In genomic region chr19:57803594-57804325, GRCh38 we compare ENCODE assay signal across 8 cellular contexts. TPM values are rescaled to one million over a fixed set of nuclear protein-coding genes. Genes with fewer than 3 reads are reported as not detected.
DNase-seq lines count a peak whose midpoint lies in the region; ATAC-seq and TF ChIP-seq lines count a peak whose summit lies in the region.

No MANE protein-coding gene starts in this region.

- peaks cover 17% of the 10 kb centered on the region for H3K36me3 ChIP-seq in CD4-positive, CD25-positive, alpha-beta regulatory T cell (ENCODE audit: control insufficient read depth, insufficient read depth, low read length)
- H3K36me3 ChIP-seq in MG63 (peaks cover 44% of the 10 kb centered on the region), stomach smooth muscle (ENCODE audit: control insufficient read depth in 2 of 2, insufficient read depth in 2 of 2, low read length in 2 of 2) (peaks cover 0 to 7% of the 10 kb centered on the region in 2 donors)

- H3K27me3 Mint-ChIP-seq in CD4-positive, CD25-positive, alpha-beta regulatory T cell, result no peaks in the 10 kb centered on the region
- no peaks in the 10 kb centered on the region for H3K27me3 Mint-ChIP-seq in chondrocyte (ENCODE audit: low read depth)

- no peak overlapping the region for H3K27ac ChIP-seq in CD4-positive, CD25-positive, alpha-beta regulatory T cell (ENCODE audit: insufficient read depth, low read length, poor library complexity, severe bottlenecking)
- H3K27ac ChIP-seq in stomach smooth muscle (ENCODE audit: low read length), result peak overlapping the region; percentile 60

- peaks cover 0 to 14% (median 0%) of the 10 kb centered on the region in 7 donors for H3K9me3 Mint-ChIP-seq in CD4-positive, CD25-positive, alpha-beta regulatory T cell
- H3K9me3 Mint-ChIP-seq in chondrocyte (ENCODE audit: low read depth), result no peaks in the 10 kb centered on the region

- H3K36me3 Mint-ChIP-seq in CD4-positive, CD25-positive, alpha-beta regulatory T cell, result peaks cover 44% of the 10 kb centered on the region
- H3K36me3 Mint-ChIP-seq in chondrocyte (ENCODE audit: low read depth), result peaks cover 6% of the 10 kb centered on the region

- H3K4me3 ChIP-seq in CD4-positive, CD25-positive, alpha-beta regulatory T cell (ENCODE audit: low read depth, low read length), result peak overlapping the region; percentile 19
- H3K4me3 ChIP-seq in MG63 (peak overlapping the region; percentile 44), stomach smooth muscle (ENCODE audit: low read length in 2 of 2) (peak overlapping the region; percentile 73 to 82)

- peak; percentile 16 for TF ChIP-seq CTCF in chondrocyte (IDR thresholded peaks at IDR 0.05)

- DNase-seq in CD4-positive, CD25-positive, alpha-beta regulatory T cell, result no peak
- DNase-seq in MG63 (peak; percentile 51), chondrocyte (ENCODE audit: low spot score) (no peak), left kidney (ENCODE audit: low read depth, low spot score) (peak; percentile 83), NCI-H446 (lab: John Stamatoyannopoulos, UW) (no peak)
- DNase-seq in activated CD4-positive, CD25-positive, alpha-beta regulatory T cell (lab: John Stamatoyannopoulos, UW), result no peak

- H3K4me3 Mint-ChIP-seq in CD4-positive, CD25-positive, alpha-beta regulatory T cell, result peak overlapping the region in 3 of 4 donors; percentile 53 to 79 (median 72)
- H3K4me3 Mint-ChIP-seq in chondrocyte (ENCODE audit: unreplicated experiment), result peak overlapping the region; percentile 77

- no peaks in the 10 kb centered on the region for H3K27me3 ChIP-seq in CD4-positive, CD25-positive, alpha-beta regulatory T cell (ENCODE audit: control insufficient read depth, insufficient read depth, low read length)
- no peaks in the 10 kb centered on the region for H3K27me3 ChIP-seq in MG63
- H3K27me3 ChIP-seq in stomach smooth muscle (ENCODE audit: control insufficient read depth in 1 of 2, insufficient read depth in 2 of 2, low read length in 2 of 2), result no peaks in the 10 kb centered on the region

- no peaks in the 10 kb centered on the region for H3K4me1 ChIP-seq in CD4-positive, CD25-positive, alpha-beta regulatory T cell (ENCODE audit: control insufficient read depth, insufficient read depth, low read length, poor library complexity, severe bottlenecking)
- peaks cover 5% of the 10 kb centered on the region for H3K4me1 ChIP-seq in stomach smooth muscle (ENCODE audit: control insufficient read depth, insufficient read depth, low read length)

- peaks cover 11 to 22% (median 14%) of the 10 kb centered on the region in 4 donors for H3K4me1 Mint-ChIP-seq in CD4-positive, CD25-positive, alpha-beta regulatory T cell
- H3K4me1 Mint-ChIP-seq in chondrocyte (ENCODE audit: low read depth), result peaks cover 58% of the 10 kb centered on the region

- no peaks in the 10 kb centered on the region for H3K9me3 ChIP-seq in CD4-positive, CD25-positive, alpha-beta regulatory T cell (ENCODE audit: control insufficient read depth in 2 of 2, low read length in 2 of 2)
- H3K9me3 ChIP-seq in MG63 (no peaks in the 10 kb centered on the region), stomach smooth muscle (ENCODE audit: control insufficient read depth in 2 of 2, low read length in 2 of 2) (no peaks in the 10 kb centered on the region)

- H3K9ac ChIP-seq in stomach smooth muscle (ENCODE audit: low read length in 2 of 2), result peak overlapping the region; percentile 68 to 79

- ATAC-seq in CD4-positive, CD25-positive, alpha-beta regulatory T cell (ENCODE audit: low read depth in 2 of 2), result no peak
- ATAC-seq in GM19023 (IDR thresholded peaks at IDR 0.05; ENCODE audit: unreplicated experiment), result no peak

- H3K27ac Mint-ChIP-seq in CD4-positive, CD25-positive, alpha-beta regulatory T cell, result peak overlapping the region; percentile 13 to 75 (median 74)
- peak overlapping the region; percentile 97 for H3K27ac Mint-ChIP-seq in chondrocyte (ENCODE audit: unreplicated experiment)

RNA-seq across cellular contexts. Expression of gene ZNF552, which starts 11.0 kb away (rescaled TPM):
- total RNA-seq in CD4-positive, CD25-positive, alpha-beta regulatory T cell, result 16.6 TPM
- 10 to 100 TPM in 1 of 4 donors, 1 to 10 TPM in 3; 4.8 to 11.7 (median 6.8) TPM for polyA plus RNA-seq in CD4-positive, CD25-positive, alpha-beta regulatory T cell
- total RNA-seq in MG63 (2014; rRNA removed; shearing (Covaris generic); ENCODE audit: low replicate concordance), result 2.6 and 4.2 TPM in 2 replicates
- total RNA-seq in chondrocyte, result 3.6 to 5.5 TPM (median 3.7 TPM) in 3 replicates

RNA-seq across cellular contexts. Expression of gene ZNF587B, which starts 26.3 kb away (rescaled TPM):
- 23.6 TPM for total RNA-seq in CD4-positive, CD25-positive, alpha-beta regulatory T cell
- 1 to 10 TPM; 1.3 to 3.4 (median 2.1) TPM for polyA plus RNA-seq in CD4-positive, CD25-positive, alpha-beta regulatory T cell
- 4.6 and 7.6 TPM in 2 replicates for total RNA-seq in MG63 (2014; rRNA removed; shearing (Covaris generic); ENCODE audit: low replicate concordance)
- 6.9 to 14.5 TPM (median 8.0 TPM) in 3 replicates for total RNA-seq in chondrocyte

RNA-seq across cellular contexts. Expression of gene ZNF586, which starts 34.3 kb away (rescaled TPM):
- 39.4 TPM for total RNA-seq in CD4-positive, CD25-positive, alpha-beta regulatory T cell
- 10 to 100 TPM; 18.7 to 32.2 (median 31.3) TPM for polyA plus RNA-seq in CD4-positive, CD25-positive, alpha-beta regulatory T cell
- 3.3 and 5.7 TPM in 2 replicates for total RNA-seq in MG63 (2014; rRNA removed; shearing (Covaris generic); ENCODE audit: low replicate concordance)
- 9.8 to 14.7 TPM (median 10.7 TPM) in 3 replicates for total RNA-seq in chondrocyte

RNA-seq across cellular contexts. Expression of gene ZNF587, which starts 45.9 kb away (rescaled TPM):
- total RNA-seq in CD4-positive, CD25-positive, alpha-beta regulatory T cell, result 45.3 TPM
- 1 to 10 TPM; 2.7 to 6.1 (median 3.5) TPM for polyA plus RNA-seq in CD4-positive, CD25-positive, alpha-beta regulatory T cell
- 7.6 and 8.9 TPM in 2 replicates for total RNA-seq in MG63 (2014; rRNA removed; shearing (Covaris generic); ENCODE audit: low replicate concordance)
- 27.1 to 39.9 TPM (median 30.8 TPM) in 3 replicates for total RNA-seq in chondrocyte

RNA-seq across cellular contexts. Expression of gene ZNF776, which starts 57.1 kb away (rescaled TPM):
- total RNA-seq in CD4-positive, CD25-positive, alpha-beta regulatory T cell, result 15.4 TPM
- 10 to 100 TPM in 1 of 4 donors, 1 to 10 TPM in 3; 2.9 to 12.2 (median 7.5) TPM for polyA plus RNA-seq in CD4-positive, CD25-positive, alpha-beta regulatory T cell
- total RNA-seq in MG63 (2014; rRNA removed; shearing (Covaris generic); ENCODE audit: low replicate concordance), result 7.7 and 10.0 TPM in 2 replicates
- total RNA-seq in chondrocyte, result 13.2 to 18.9 TPM (median 14.7 TPM) in 3 replicates

Comparison
In these comparisons a context has a peak if more than half of its experiments do, and no peak if none do; other contexts are left out.
1. DNase-seq: peak in MG63 (single experiment) and left kidney (single experiment); none in CD4-positive, CD25-positive, alpha-beta regulatory T cell (0 of 3), chondrocyte (single experiment), NCI-H446 (0 of 2) and activated CD4-positive, CD25-positive, alpha-beta regulatory T cell (0 of 4).
2. H3K4me3 ChIP-seq: peak in every context shown above with its lines; median percentile 78 in stomach smooth muscle; 44 in MG63; 19 in CD4-positive, CD25-positive, alpha-beta regulatory T cell.